ENCODE assay signal across 22 cellular contexts in genomic region chr4:11336435-11336834, GRCh38.
"Had no signal": no experiment of that assay in that cellular context is flagged by ENCODE, and none has a peak within 500 bp of the region (broad histone marks: within the 10 kb centered on the region; RNA-seq: fewer than 3 reads in every experiment).

No MANE protein-coding gene starts in this region.

- H3K27me3 ChIP-seq: MG63 had no signal

- H3K9me3 ChIP-seq: MG63, SK-N-SH had no signal

- DNase-seq: IMR-90, Karpas-422, KG1, MG63, NCI-H1092, NCI-H1105 treated with DMSO at 0.1 percent for 48 hours, NCI-H1417 treated with DMSO at 0.1 percent for 48 hours, NCI-H146, NCI-H1694 treated with DMSO at 0.1 percent for 48 hours, NCI-H1930, NCI-H2081 treated with DMSO at 0.1 percent for 48 hours, NCI-H2171, NCI-H226, NCI-H446, NCI-H510A, NCI-H524 treated with DMSO at 0.1 percent for 48 hours, NCI-H69, NCI-H774, RPMI8226, SHP77, SK-N-SH had no signal

- ATAC-seq: HepG2 had no signal

- H3K36me3 ChIP-seq: MG63 had no signal

- H3K4me3 ChIP-seq: MG63 had no signal
